20 cellular contexts compared by ENCODE assay signal in genomic region chr19:28864577-28865042, GRCh38.
DNase-seq lines count a peak whose midpoint lies in the region; ATAC-seq, FAIRE-seq and TF ChIP-seq lines count a peak whose summit lies in the region.
"Had no signal": no experiment of that assay in that cellular context is flagged by ENCODE, and none has a peak within 500 bp of the region (broad histone marks: within the 10 kb centered on the region; RNA-seq: fewer than 3 reads in every experiment).

No MANE protein-coding gene starts in this region.

- H3K27me3 ChIP-seq in CD4-positive, alpha-beta T cell (ENCODE audit: control insufficient read depth, insufficient read depth, low read length) = no peaks in the 10 kb centered on the region
- no peaks in the 10 kb centered on the region for H3K27me3 ChIP-seq in GM23338 (ENCODE audit: insufficient read depth)

- no peaks in the 10 kb centered on the region for H3K36me3 Mint-ChIP-seq in activated CD4-positive, alpha-beta T cell treated with anti-CD3 and anti-CD28 coated beads, Interleukin-2, amount 10 ng/mL, durations not matched to agents 7 days and 5 days (ENCODE audit: low read depth)
- no peaks in the 10 kb centered on the region for H3K36me3 Mint-ChIP-seq in CD4-positive, alpha-beta T cell (ENCODE audit: low read depth)
- 0 out of 3 replicates have a peak, but pooled peaks cover 2% of the 10 kb centered on the region for H3K36me3 Mint-ChIP-seq in GM23338 (ENCODE audit: low read depth)
- H3K36me3 Mint-ChIP-seq: natural killer cell treated with Interleukin-12 subunit alpha and Interleukin-12 subunit beta and Interleukin-15 and Interleukin-18, amount 100 ng/mL, for 72 hours had no signal

- H3K4me1 ChIP-seq in A549 (no peaks in the 10 kb centered on the region), mucosa of descending colon (ENCODE audit: low read depth) (no peaks in the 10 kb centered on the region), GM23338 (ENCODE audit: insufficient read depth) (no peaks in the 10 kb centered on the region)
- H3K4me1 ChIP-seq: spleen had no signal

- H3K27me3 Mint-ChIP-seq in activated CD4-positive, alpha-beta T cell treated with anti-CD3 and anti-CD28 coated beads, Interleukin-2, amount 10 ng/mL, durations not matched to agents 7 days and 5 days = no peaks in the 10 kb centered on the region
- H3K27me3 Mint-ChIP-seq in CD4-positive, alpha-beta T cell = no peaks in the 10 kb centered on the region
- peaks cover 7% of the 10 kb centered on the region for H3K27me3 Mint-ChIP-seq in GM23338 (ENCODE audit: insufficient read depth, low read depth, poor library complexity)
- H3K27me3 Mint-ChIP-seq: activated B cell treated with CpG ODN at 0.5 μM for 24 hours had no signal

- TF ChIP-seq POLR2A in A549 (IDR thresholded peaks at IDR 0.05; ENCODE audit: low read length) = no peak

- H3K27ac ChIP-seq in A549 (no peak overlapping the region), GM23338 (ENCODE audit: low read depth) (no peak overlapping the region)
- H3K27ac ChIP-seq in CD4-positive, alpha-beta T cell (ENCODE audit: low read depth, low read length) = no peak overlapping the region
- H3K27ac ChIP-seq: spleen had no signal

- POLR2A ChIA-PET in A549 (lab: Yijun Ruan, JAX) = no interaction called here
- POLR2A ChIA-PET in activated CD4-positive, alpha-beta T cell treated with anti-CD3 and anti-CD28 coated beads, Interleukin-2, amount 10 ng/mL, durations not matched to agents 7 days and 5 days (lab: Charles Lee) = no interaction called here
- POLR2A ChIA-PET in CD4-positive, alpha-beta T cell (lab: Charles Lee) = no interaction called here

- no peaks in the 10 kb centered on the region for H3F3A ChIP-seq in GM23338 (replicated peaks; ENCODE audit: low read depth)

- TF ChIP-seq CTCF in A549 (IDR thresholded peaks at IDR 0.05) = no peak
- TF ChIP-seq CTCF in mucosa of descending colon (IDR thresholded peaks at IDR 0.05) = no peak
- no peak for TF ChIP-seq CTCF in CD4-positive, alpha-beta T cell (IDR thresholded peaks at IDR 0.05)
- TF ChIP-seq CTCF in GM23338 (conservative IDR thresholded peaks at IDR 0.05; ENCODE audit: low read depth in 2 of 2) = no peak

- no peaks in the 10 kb centered on the region for H3K4me1 Mint-ChIP-seq in activated CD4-positive, alpha-beta T cell treated with anti-CD3 and anti-CD28 coated beads, Interleukin-2, amount 10 ng/mL, durations not matched to agents 7 days and 5 days
- H3K4me1 Mint-ChIP-seq in CD4-positive, alpha-beta T cell (ENCODE audit: low read depth) = no peaks in the 10 kb centered on the region
- peaks cover 2% of the 10 kb centered on the region; the same call in 1 of the 3 replicates for H3K4me1 Mint-ChIP-seq in GM23338
- H3K4me1 Mint-ChIP-seq: activated B cell treated with CpG ODN at 0.5 μM for 24 hours; activated naive CD8-positive, alpha-beta T cell treated with anti-CD3 and anti-CD28 coated beads, Interleukin-2, amount 50 U/mL, for 24 hours had no signal

- CTCF ChIA-PET in A549 (lab: Yijun Ruan, JAX) = interaction anchor here (0.6 to 2.4 kb wide), 4 partner anchors 8 to 790 kb away, joined by 3 to 11 read pairs (median 5); no protein-coding TSS in a partner anchor
- CTCF ChIA-PET in activated CD4-positive, alpha-beta T cell treated with anti-CD3 and anti-CD28 coated beads, Interleukin-2, amount 10 ng/mL, durations not matched to agents 7 days and 5 days (lab: Charles Lee) = no interaction called here
- CTCF ChIA-PET in CD4-positive, alpha-beta T cell (lab: Charles Lee) = no interaction called here

- H3K9me3 ChIP-seq in A549 (peaks cover 16% of the 10 kb centered on the region), mucosa of descending colon (no peaks in the 10 kb centered on the region)
- no peaks in the 10 kb centered on the region for H3K9me3 ChIP-seq in CD4-positive, alpha-beta T cell (ENCODE audit: control insufficient read depth, low read length)

- no peaks in the 10 kb centered on the region for H3K9me3 Mint-ChIP-seq in activated CD4-positive, alpha-beta T cell treated with anti-CD3 and anti-CD28 coated beads, Interleukin-2, amount 10 ng/mL, durations not matched to agents 7 days and 5 days
- H3K9me3 Mint-ChIP-seq in CD4-positive, alpha-beta T cell = no peaks in the 10 kb centered on the region
- no peaks in the 10 kb centered on the region; the same call in 1 of the 3 replicates for H3K9me3 Mint-ChIP-seq in GM23338
- H3K9me3 Mint-ChIP-seq: activated naive CD8-positive, alpha-beta T cell treated with anti-CD3 and anti-CD28 coated beads, Interleukin-2, amount 50 U/mL, for 24 hours had no signal

- H3K9me2 ChIP-seq in GM23338 (ENCODE audit: insufficient read depth) = 0 out of 2 replicates have a peak, but pooled peaks cover 2% of the 10 kb centered on the region

- no peak overlapping the region for H3K4me2 ChIP-seq in A549
- no peak overlapping the region for H3K4me2 ChIP-seq in GM23338

- H3K79me2 ChIP-seq in GM23338 (replicated peaks; ENCODE audit: insufficient read depth) = no peaks in the 10 kb centered on the region

- intact Hi-C loops in mucosa of descending colon (cut with DNase I, micrococcal nuclease) = no loop called here
- intact Hi-C loops in CD4-positive, alpha-beta T cell (cut with DNase I, micrococcal nuclease) = no loop called here

- DNase-seq in A549 (ENCODE audit: low read depth in 1 of 2, low spot score in 1 of 2) (no peak), NCI-H1105 (lab: John Stamatoyannopoulos, UW) (peak; percentile 67), cerebellar cortex (ENCODE audit: low spot score) (peak; percentile 20), mucosa of descending colon (peak in 2 of 3 donors; percentile 45 to 51), GM23338 (ENCODE audit: low spot score) (no peak)
- no peak for DNase-seq in activated CD4-positive, alpha-beta T cell treated with anti-CD3 and anti-CD28 coated beads, Interleukin-2, amount 10 ng/mL, durations not matched to agents 7 days and 5 days
- DNase-seq in stimulated activated naive CD4-positive, alpha-beta T cell treated with Interleukin-2 at 50 U/mL for 16 hours (lab: John Stamatoyannopoulos, UW) = no peak
- DNase-seq in CD4-positive, alpha-beta T cell = no peak
- DNase-seq: activated B cell treated with CpG ODN at 0.5 μM for 24 hours; activated CD8-positive, alpha-beta memory T cell treated with anti-CD3 and anti-CD28 coated beads for 24 hours; activated naive CD8-positive, alpha-beta T cell treated with anti-CD3 and anti-CD28 coated beads, Interleukin-2, amount 50 U/mL, for 24 hours; NCI-H187 treated with DMSO at 0.1 percent for 48 hours; NCI-H526; spleen; T-helper 2 cell had no signal

- no peak overlapping the region for H3K4me3 ChIP-seq in A549
- H3K4me3 ChIP-seq in mucosa of descending colon = no peak overlapping the region
- no peak overlapping the region for H3K4me3 ChIP-seq in GM23338
- H3K4me3 ChIP-seq: spleen had no signal

- H3K4me3 Mint-ChIP-seq in activated CD4-positive, alpha-beta T cell treated with anti-CD3 and anti-CD28 coated beads, Interleukin-2, amount 10 ng/mL, durations not matched to agents 7 days and 5 days = no peak overlapping the region
- H3K4me3 Mint-ChIP-seq in CD4-positive, alpha-beta T cell = no peak overlapping the region
- no peak overlapping the region for H3K4me3 Mint-ChIP-seq in GM23338
- H3K4me3 Mint-ChIP-seq: activated B cell treated with CpG ODN at 0.5 μM for 24 hours; activated naive CD8-positive, alpha-beta T cell treated with anti-CD3 and anti-CD28 coated beads, Interleukin-2, amount 50 U/mL, for 24 hours; natural killer cell treated with Interleukin-12 subunit alpha and Interleukin-12 subunit beta and Interleukin-15 and Interleukin-18, amount 100 ng/mL, for 72 hours had no signal

- no peak for TF ChIP-seq RAD21 in A549 (conservative IDR thresholded peaks at IDR 0.05 in 1 of 2, IDR thresholded peaks at IDR 0.05 in 1 of 2)

- no peak for TF ChIP-seq EP300 in A549 (IDR thresholded peaks at IDR 0.05)

- no peak overlapping the region for H3K27ac Mint-ChIP-seq in activated CD4-positive, alpha-beta T cell treated with anti-CD3 and anti-CD28 coated beads, Interleukin-2, amount 10 ng/mL, durations not matched to agents 7 days and 5 days
- H3K27ac Mint-ChIP-seq in CD4-positive, alpha-beta T cell = no peak overlapping the region
- H3K27ac Mint-ChIP-seq in GM23338 = no peak overlapping the region
- H3K27ac Mint-ChIP-seq: activated B cell treated with CpG ODN at 0.5 μM for 24 hours; activated naive CD8-positive, alpha-beta T cell treated with anti-CD3 and anti-CD28 coated beads, Interleukin-2, amount 50 U/mL, for 24 hours; natural killer cell treated with Interleukin-12 subunit alpha and Interleukin-12 subunit beta and Interleukin-15 and Interleukin-18, amount 100 ng/mL, for 72 hours; progenitor cell of endocrine pancreas had no signal

- ATAC-seq in A549 = no peak
- ATAC-seq in mucosa of descending colon = peak; percentile 45
- no peak for ATAC-seq in CD4-positive, alpha-beta T cell (ENCODE audit: poor library complexity)
- ATAC-seq in GM23338 = no peak
- ATAC-seq: activated naive CD8-positive, alpha-beta T cell treated with anti-CD3 and anti-CD28 coated beads, Interleukin-2, amount 50 U/mL, for 24 hours; natural killer cell treated with Interleukin-12 subunit alpha and Interleukin-12 subunit beta and Interleukin-15 and Interleukin-18, amount 100 ng/mL, for 72 hours had no signal

- no peak overlapping the region for H2AFZ ChIP-seq in GM23338

- WGBS in A549 (ENCODE audit: missing lambda C conversion rate) = 6% methylated on average over 9 of the region's 9 CpGs

- no peaks in the 10 kb centered on the region for H4K20me1 ChIP-seq in GM23338 (replicated peaks; ENCODE audit: insufficient read depth)

- FAIRE-seq in A549 (lab: Jason Lieb, UNC) = peak; percentile 92
- FAIRE-seq: A204.1, HTR-8/SVneo, islet of Langerhans had no signal

- H3K36me3 ChIP-seq in mucosa of descending colon (ENCODE audit: low read depth) = no peaks in the 10 kb centered on the region
- H3K36me3 ChIP-seq in GM23338 (ENCODE audit: insufficient read depth) = no peaks in the 10 kb centered on the region
- H3K36me3 ChIP-seq: spleen had no signal

TF ChIP-seq in A549, 52 proteins besides CTCF, POLR2A, EP300 and RAD21 (continues in another document):
- TF ChIP-seq RFX5 (IDR thresholded peaks at IDR 0.05) = no peak
- no peak for TF ChIP-seq HOXB5 (CRISPR knock-in tag; IDR thresholded peaks at IDR 0.05)
- no peak for TF ChIP-seq CBX2 (IDR thresholded peaks at IDR 0.05; ENCODE audit: borderline replicate concordance, low read depth)
- no peak for TF ChIP-seq FOSB (CRISPR knock-in tag; IDR thresholded peaks at IDR 0.05)
- no peak for TF ChIP-seq RCOR1 (IDR thresholded peaks at IDR 0.05; ENCODE audit: low read depth, low read length)
- TF ChIP-seq ZFP36 (IDR thresholded peaks at IDR 0.05; ENCODE audit: borderline replicate concordance, partially characterized antibody) = no peak
- no peak for TF ChIP-seq SREBF2 (IDR thresholded peaks at IDR 0.05)

TF ChIP-seq in GM23338, 12 proteins besides CTCF, POLR2A, EP300 and RAD21 (continues in another document):
- TF ChIP-seq EZH2phosphoT487 (IDR thresholded peaks at IDR 0.05; ENCODE audit: unreplicated experiment) (no peak), NANOG (IDR thresholded peaks at IDR 0.05; ENCODE audit: borderline replicate concordance) (no peak), JUNB (IDR thresholded peaks at IDR 0.05; ENCODE audit: unreplicated experiment) (no peak)

Comparison
In these comparisons a context has a peak if more than half of its experiments do, and no peak if none do; other contexts are left out.
1. DNase-seq: peak in NCI-H1105 (single experiment), cerebellar cortex (single experiment) and mucosa of descending colon (2 of 3); none in A549 (0 of 2), activated CD4-positive, alpha-beta T cell treated with anti-CD3 and anti-CD28 coated beads, Interleukin-2, amount 10 ng/mL, durations not matched to agents 7 days and 5 days (single experiment), stimulated activated naive CD4-positive, alpha-beta T cell treated with Interleukin-2 at 50 U/mL for 16 hours (single experiment), CD4-positive, alpha-beta T cell (0 of 10) and GM23338 (single experiment).